9 cellular contexts compared by ENCODE assay signal in genomic region chr12:110689601-110690430, GRCh38. TPM values are rescaled to one million over a fixed set of nuclear protein-coding genes. Genes with fewer than 3 reads are reported as not detected.
DNase-seq lines count a peak whose midpoint lies in the region; ATAC-seq, FAIRE-seq and TF ChIP-seq lines count a peak whose summit lies in the region.
"Had no signal": no experiment of that assay in that cellular context is flagged by ENCODE, and none has a peak within 500 bp of the region (broad histone marks: within the 10 kb centered on the region; RNA-seq: fewer than 3 reads in every experiment).

No MANE protein-coding gene starts in this region.

- H4K5ac ChIP-seq in H1 (ENCODE audit: insufficient read length, low read depth, low read length) = peak overlapping the region; percentile 96

- no peaks in the 10 kb centered on the region for H3K36me3 ChIP-seq in H1 (ENCODE audit: control insufficient read depth in 2 of 4, insufficient read depth in 4 of 4, low read length in 3 of 4)
- H3K36me3 ChIP-seq in upper lobe of right lung = no peaks in the 10 kb centered on the region

- no peaks in the 10 kb centered on the region for H3K79me2 ChIP-seq in H1 (ENCODE audit: control insufficient read depth in 1 of 2, insufficient read depth in 2 of 2, low read length in 2 of 2)

- no peaks in the 10 kb centered on the region for H4K20me1 ChIP-seq in H1 (replicated peaks in 1 of 2; ENCODE audit: control insufficient read depth in 1 of 2, insufficient read depth in 2 of 2, low read length in 2 of 2)

- H3K79me1 ChIP-seq in H1 (ENCODE audit: low read depth, low read length) = no peaks in the 10 kb centered on the region

- WGBS in H1 (ENCODE audit: extremely low coverage in 1 of 2, insufficient coverage in 1 of 2, insufficient read length in 1 of 2, insufficient replicate concordance in 2 of 2, low coverage in 1 of 2, low lambda C conversion rate in 2 of 2, missing lambda C conversion rate in 1 of 2), 2 experiments = 26% methylated on average over 20 of the region's 20 CpGs; no CpG with 5 or more reads in 1 of the 2 experiments

- H2AFZ ChIP-seq in H1 (ENCODE audit: low read length) = peak overlapping the region; percentile 98

- H3K4me3 ChIP-seq in H1 (ENCODE audit: extremely low read depth in 1 of 4, insufficient read depth in 2 of 4, low read depth in 3 of 4, low read length in 4 of 4) (peak overlapping the region; percentile 38 to 71 (median 50); a peak in 6 of 8 replicates), upper lobe of right lung (peak overlapping the region; percentile 67)

- H3K4me1 Mint-ChIP-seq in activated CD4-positive, alpha-beta T cell treated with anti-CD3 and anti-CD28 coated beads, Interleukin-2, amount 10 ng/mL, durations not matched to agents 7 days and 5 days = peaks cover 57% of the 10 kb centered on the region
- peaks cover 32 to 38% of the 10 kb centered on the region in 2 donors for H3K4me1 Mint-ChIP-seq in natural killer cell treated with Interleukin-12 subunit alpha and Interleukin-12 subunit beta and Interleukin-15 and Interleukin-18, amount 100 ng/mL, for 72 hours (ENCODE audit: low read depth in 2 of 2)

- intact Hi-C loops in upper lobe of right lung (cut with DNase I) = no loop called here

- H2BK15ac ChIP-seq in H1 (ENCODE audit: low read length) = peak overlapping the region; percentile 83; the same call in 1 of the 2 replicates

- peak; percentile 76 for DNase-seq in activated CD4-positive, alpha-beta T cell treated with anti-CD3 and anti-CD28 coated beads, Interleukin-2, amount 10 ng/mL, durations not matched to agents 7 days and 5 days
- peak in 1 of 2 experiments; percentile 78 for DNase-seq in H1 (ENCODE audit: low read depth in 1 of 2, low spot score in 2 of 2)
- DNase-seq in natural killer cell treated with Interleukin-12 subunit alpha and Interleukin-12 subunit beta and Interleukin-15 and Interleukin-18, amount 100 ng/mL, for 72 hours (ENCODE audit: low spot score) = no peak
- DNase-seq in upper lobe of right lung = no peak
- DNase-seq in NCI-H1694 treated with DMSO at 0.1 percent for 48 hours (lab: John Stamatoyannopoulos, UW) = no peak
- no peak for DNase-seq in NCI-H2029 treated with DMSO at 0.1 percent for 48 hours (lab: John Stamatoyannopoulos, UW)

- H3K27ac ChIP-seq in H1 (ENCODE audit: low read depth, low read length) = peak overlapping the region; percentile 64; the same call in 1 of the 2 replicates
- peak overlapping the region; percentile 71 for H3K27ac ChIP-seq in upper lobe of right lung

- TF ChIP-seq CTCF in H1 (IDR thresholded peaks at IDR 0.05; ENCODE audit: control extremely low read depth in 1 of 3, insufficient read depth in 1 of 3, low read depth in 1 of 3, low read length in 3 of 3) = no peak
- TF ChIP-seq CTCF in upper lobe of right lung (IDR thresholded peaks at IDR 0.05) = no peak

- POLR2A ChIA-PET in activated CD4-positive, alpha-beta T cell treated with anti-CD3 and anti-CD28 coated beads, Interleukin-2, amount 10 ng/mL, durations not matched to agents 7 days and 5 days (lab: Charles Lee) = interaction anchor here (0.5 kb wide), 1 partner anchor 44 kb away, joined by 3 read pairs; no protein-coding TSS in a partner anchor
- POLR2A ChIA-PET in H1 (lab: Charles Lee; ENCODE audit: partially characterized antibody) = interaction anchor here (0.5 to 2.5 kb wide), 16 partner anchors 10 to 653 kb away, joined by 3 to 9 read pairs (median 3); partner anchors contain the start of gene PPP1CC

- H3K9ac ChIP-seq in H1 (replicated peaks in 1 of 4; ENCODE audit: extremely low read depth in 1 of 4, low read depth in 3 of 4, low read length in 3 of 4) = peak overlapping the region in 3 of 4 experiments; percentile 49 to 65 (median 57); a peak in 4 of 7 replicates

- H3K18ac ChIP-seq in H1 (ENCODE audit: extremely low read depth, low read length) = peak overlapping the region; percentile 95

- H3K4me1 ChIP-seq in H1 (replicated peaks in 1 of 4; ENCODE audit: control insufficient read depth in 3 of 4, insufficient read depth in 4 of 4, low read length in 3 of 4) (peaks cover 2 to 15% (median 6%) of the 10 kb centered on the region in 4 experiments), upper lobe of right lung (peaks cover 17% of the 10 kb centered on the region)

- no peak overlapping the region for H3K14ac ChIP-seq in H1 (ENCODE audit: insufficient read length)

- CTCF ChIA-PET in activated CD4-positive, alpha-beta T cell treated with anti-CD3 and anti-CD28 coated beads, Interleukin-2, amount 10 ng/mL, durations not matched to agents 7 days and 5 days (lab: Charles Lee) = interaction anchor here (1.0 kb wide), 2 partner anchors 8 to 240 kb away, joined by 3 read pairs; partner anchors contain the start of gene ARPC3
- CTCF ChIA-PET in H1 (lab: Charles Lee; ENCODE audit: partially characterized antibody) = interaction anchor here (0.7 to 1.4 kb wide), 5 partner anchors 8 to 72 kb away, joined by 3 to 5 read pairs (median 3); no protein-coding TSS in a partner anchor

- H2BK20ac ChIP-seq in H1 (ENCODE audit: low read length) = 0 out of 2 replicates have a peak overlapping the region, but pooled peaks have one; percentile 51

- no peaks in the 10 kb centered on the region for H3K9me3 Mint-ChIP-seq in activated CD4-positive, alpha-beta T cell treated with anti-CD3 and anti-CD28 coated beads, Interleukin-2, amount 10 ng/mL, durations not matched to agents 7 days and 5 days
- no peaks in the 10 kb centered on the region for H3K9me3 Mint-ChIP-seq in natural killer cell treated with Interleukin-12 subunit alpha and Interleukin-12 subunit beta and Interleukin-15 and Interleukin-18, amount 100 ng/mL, for 72 hours

- peak overlapping the region; percentile 62 for H2BK5ac ChIP-seq in H1 (ENCODE audit: low read depth, low read length)

- H3K56ac ChIP-seq in H1 (replicated peaks; ENCODE audit: insufficient read length, low read depth, low read length) = no peak overlapping the region

- peaks cover 0 to 13% (median 9%) of the 10 kb centered on the region in 4 experiments; a peak in 5 of 7 replicates for H3K27me3 ChIP-seq in H1 (replicated peaks in 1 of 4; ENCODE audit: control insufficient read depth in 3 of 4, extremely low read depth in 1 of 4, insufficient read depth in 3 of 4, low read length in 3 of 4)
- no peaks in the 10 kb centered on the region for H3K27me3 ChIP-seq in upper lobe of right lung

- peak overlapping the region; percentile 56 for H2BK120ac ChIP-seq in H1 (replicated peaks; ENCODE audit: low read depth, low read length)

- H3K4me3 Mint-ChIP-seq in activated CD4-positive, alpha-beta T cell treated with anti-CD3 and anti-CD28 coated beads, Interleukin-2, amount 10 ng/mL, durations not matched to agents 7 days and 5 days = peak overlapping the region; percentile 84
- peak overlapping the region; percentile 75 for H3K4me3 Mint-ChIP-seq in natural killer cell treated with Interleukin-12 subunit alpha and Interleukin-12 subunit beta and Interleukin-15 and Interleukin-18, amount 100 ng/mL, for 72 hours

- H3K36me3 Mint-ChIP-seq in activated CD4-positive, alpha-beta T cell treated with anti-CD3 and anti-CD28 coated beads, Interleukin-2, amount 10 ng/mL, durations not matched to agents 7 days and 5 days (ENCODE audit: low read depth) = peaks cover 21% of the 10 kb centered on the region
- no peaks in the 10 kb centered on the region for H3K36me3 Mint-ChIP-seq in natural killer cell treated with Interleukin-12 subunit alpha and Interleukin-12 subunit beta and Interleukin-15 and Interleukin-18, amount 100 ng/mL, for 72 hours

- peaks cover 5% of the 10 kb centered on the region for H3K27me3 Mint-ChIP-seq in activated CD4-positive, alpha-beta T cell treated with anti-CD3 and anti-CD28 coated beads, Interleukin-2, amount 10 ng/mL, durations not matched to agents 7 days and 5 days
- peaks cover 0 to 3% of the 10 kb centered on the region in 2 donors for H3K27me3 Mint-ChIP-seq in natural killer cell treated with Interleukin-12 subunit alpha and Interleukin-12 subunit beta and Interleukin-15 and Interleukin-18, amount 100 ng/mL, for 72 hours

- peak overlapping the region; percentile 62; the same call in 1 of the 2 replicates for H2BK12ac ChIP-seq in H1 (ENCODE audit: low read depth, low read length)

- no peak for TF ChIP-seq EP300 in H1 (IDR thresholded peaks at IDR 0.05; ENCODE audit: borderline replicate concordance in 1 of 2, low read depth in 2 of 2, low read length in 2 of 2)

- peak overlapping the region; percentile 96 for H3K27ac Mint-ChIP-seq in activated CD4-positive, alpha-beta T cell treated with anti-CD3 and anti-CD28 coated beads, Interleukin-2, amount 10 ng/mL, durations not matched to agents 7 days and 5 days
- H3K27ac Mint-ChIP-seq in natural killer cell treated with Interleukin-12 subunit alpha and Interleukin-12 subunit beta and Interleukin-15 and Interleukin-18, amount 100 ng/mL, for 72 hours = peak overlapping the region; percentile 65 to 76

- H3K4ac ChIP-seq in H1 (replicated peaks; ENCODE audit: insufficient read length, low read depth, low read length) = peak overlapping the region; percentile 98

- FAIRE-seq in H1 (lab: Jason Lieb, UNC) = no peak
- FAIRE-seq: colon had no signal

- H3K4me2 ChIP-seq in H1 (ENCODE audit: insufficient read depth in 1 of 2, low read depth in 2 of 2, low read length in 2 of 2) = peak overlapping the region; percentile 83 to 85

- H4K91ac ChIP-seq in H1 (replicated peaks; ENCODE audit: insufficient read length, low read length) = peak overlapping the region; percentile 88

- peak; percentile 49 for ATAC-seq in GM18867 (IDR thresholded peaks at IDR 0.05; ENCODE audit: unreplicated experiment)
- peak; percentile 51 for ATAC-seq in HG03135 (IDR thresholded peaks at IDR 0.05; ENCODE audit: unreplicated experiment)
- peak; percentile 70 to 79 for ATAC-seq in natural killer cell treated with Interleukin-12 subunit alpha and Interleukin-12 subunit beta and Interleukin-15 and Interleukin-18, amount 100 ng/mL, for 72 hours
- ATAC-seq in upper lobe of right lung = peak; percentile 64

- H2AK5ac ChIP-seq in H1 (ENCODE audit: low read depth, low read length) = no peak overlapping the region

- TF ChIP-seq POLR2A in H1 (IDR thresholded peaks at IDR 0.05; ENCODE audit: control extremely low read depth in 1 of 2, low read depth in 2 of 2, low read length in 2 of 2) = peak in 1 of 2 experiments; percentile 76; a peak in 2 of 3 replicates

- H3K23ac ChIP-seq in H1 (ENCODE audit: insufficient read length) = no peak overlapping the region

- peaks cover 6% of the 10 kb centered on the region for H3K23me2 ChIP-seq in H1 (ENCODE audit: low read depth, low read length)

- H4K8ac ChIP-seq in H1 (ENCODE audit: extremely low read depth, insufficient read depth, low read length) = peak overlapping the region; percentile 77; the same call in 1 of the 2 replicates

- no peak for TF ChIP-seq RAD21 in H1 (IDR thresholded peaks at IDR 0.05 in 1 of 2, conservative IDR thresholded peaks at IDR 0.05 in 1 of 2; ENCODE audit: low read depth in 2 of 2, low read length in 2 of 2)

- H3K9me3 ChIP-seq in H1 (ENCODE audit: insufficient read depth in 2 of 2, low read depth in 1 of 2, low read length in 1 of 2) (no peaks in the 10 kb centered on the region), upper lobe of right lung (no peaks in the 10 kb centered on the region)

RNA-seq across cellular contexts. Expression of gene HVCN1, which starts 0.9 kb away (rescaled TPM):
- 10 to 100 TPM; 16.0 to 18.7 TPM for total RNA-seq in activated CD4-positive, alpha-beta T cell treated with anti-CD3 and anti-CD28 coated beads, Interleukin-2, amount 10 ng/mL, durations not matched to agents 7 days and 5 days
- 5.6 and 5.8 TPM in 2 replicates for total RNA-seq in H1 (2021; fragmentation: NEBNext Ultra II Directional; extraction: Animal tissue kit (Norgen Biotek cat#: 25700))
- polyA plus RNA-seq in H1 (2011; rRNA removed) = 10.5 and 11.2 TPM in 2 replicates
- 8.0 TPM for polyA plus RNA-seq in H1 (2011; cell fraction: cytosol; rRNA removed)
- 5.7 TPM for polyA plus RNA-seq in H1 (2011; cell fraction: nucleus; rRNA removed)
- 7.3 to 9.5 TPM (median 7.9 TPM) in 4 replicates for polyA plus RNA-seq in H1 (2012, experiment 1 of 2)
- polyA plus RNA-seq in H1 (2012, experiment 2 of 2) = 7.0 TPM
- polyA plus RNA-seq in H1 (2013, experiment 1 of 2) = 14.1 TPM
- polyA plus RNA-seq in H1 (2013, experiment 2 of 2) = 14.7 TPM
- polyA minus RNA-seq in H1 (2011; rRNA and poly(A)+ RNA removed) = 3.7 and 6.0 TPM in 2 replicates
- polyA minus RNA-seq in H1 (2011; cell fraction: cytosol; rRNA and poly(A)+ RNA removed) = 2.9 TPM
- 3.0 TPM for polyA minus RNA-seq in H1 (2011; cell fraction: nucleus; rRNA and poly(A)+ RNA removed)
- 1 to 10 TPM in 1 of 2 donors, under 1 TPM in 1; 1.00 to 3.3 TPM for total RNA-seq in natural killer cell treated with Interleukin-12 subunit alpha and Interleukin-12 subunit beta and Interleukin-15 and Interleukin-18, amount 100 ng/mL, for 72 hours
- 21.3 TPM for total RNA-seq in upper lobe of right lung

RNA-seq across cellular contexts. Expression of gene PPP1CC, which starts 52.9 kb away (rescaled TPM):
- 100 to 1,000 TPM; 174 to 183 TPM for total RNA-seq in activated CD4-positive, alpha-beta T cell treated with anti-CD3 and anti-CD28 coated beads, Interleukin-2, amount 10 ng/mL, durations not matched to agents 7 days and 5 days
- 335 and 350 TPM in 2 replicates for total RNA-seq in H1 (2021; fragmentation: NEBNext Ultra II Directional; extraction: Animal tissue kit (Norgen Biotek cat#: 25700))
- polyA plus RNA-seq in H1 (2011; rRNA removed) = 109 and 193 TPM in 2 replicates
- 216 TPM for polyA plus RNA-seq in H1 (2011; cell fraction: cytosol; rRNA removed)
- polyA plus RNA-seq in H1 (2011; cell fraction: nucleus; rRNA removed) = 71.9 TPM
- 227 to 289 TPM (median 267 TPM) in 4 replicates for polyA plus RNA-seq in H1 (2012, experiment 1 of 2)
- 41.5 TPM for polyA plus RNA-seq in H1 (2012, experiment 2 of 2)
- polyA plus RNA-seq in H1 (2013, experiment 1 of 2) = 220 TPM
- polyA plus RNA-seq in H1 (2013, experiment 2 of 2) = 229 TPM
- polyA minus RNA-seq in H1 (2011; rRNA and poly(A)+ RNA removed) = 220 and 313 TPM in 2 replicates
- 137 TPM for polyA minus RNA-seq in H1 (2011; cell fraction: cytosol; rRNA and poly(A)+ RNA removed)
- polyA minus RNA-seq in H1 (2011; cell fraction: nucleus; rRNA and poly(A)+ RNA removed) = 129 TPM
- 100 to 1,000 TPM; 140 to 143 TPM for total RNA-seq in natural killer cell treated with Interleukin-12 subunit alpha and Interleukin-12 subunit beta and Interleukin-15 and Interleukin-18, amount 100 ng/mL, for 72 hours
- total RNA-seq in upper lobe of right lung = 90.6 TPM
